ENCODE assay signal across 19 cellular contexts in genomic region chr17:78640700-78641099, GRCh38.
DNase-seq lines count a peak whose midpoint lies in the region; ATAC-seq, FAIRE-seq and TF ChIP-seq lines count a peak whose summit lies in the region.
"Had no signal": no experiment of that assay in that cellular context is flagged by ENCODE, and none has a peak within 500 bp of the region (broad histone marks: within the 10 kb centered on the region; RNA-seq: fewer than 3 reads in every experiment).

No MANE protein-coding gene starts in this region.

- DNase-seq in HepG2 (ENCODE audit: low spot score), result no peak
- no peak for DNase-seq in right lobe of liver
- peak; percentile 24 for DNase-seq in coronary artery (ENCODE audit: low spot score)
- DNase-seq in spleen, result peak; percentile 21
- no peak for DNase-seq in NCI-H128 (lab: John Stamatoyannopoulos, UW; ENCODE audit: unreplicated experiment)
- no peak for DNase-seq in psoas muscle
- DNase-seq: 8988T; CD8-positive, alpha-beta memory T cell; COR-L47; DMS 273 treated with DMSO at 0.1 percent for 48 hours; DMS53; DND-41; EL; GM23248 had no signal

- H3K4me3 ChIP-seq in HepG2 (replicated peaks in 1 of 3; ENCODE audit: insufficient read depth in 1 of 3, low read depth in 2 of 3, low read length in 3 of 3) (no peak overlapping the region), right lobe of liver (no peak overlapping the region), coronary artery (no peak overlapping the region), spleen (no peak overlapping the region), psoas muscle (no peak overlapping the region)
- H3K4me3 ChIP-seq: BLaER1, GM12878, GM23248, HAP-1 had no signal

- intact Hi-C loops in HepG2 (cut with micrococcal nuclease; ENCODE audit: unreplicated experiment) (no loop called here), right lobe of liver (cut with DNase I) (no loop called here), spleen (cut with DNase I; ENCODE audit: low total_unique reads) (no loop called here), psoas muscle (cut with DNase I) (no loop called here)

- H3K36me3 ChIP-seq in HepG2 (replicated peaks in 1 of 2; ENCODE audit: control insufficient read depth in 1 of 2, insufficient read depth in 2 of 2, low read length in 2 of 2), result no peaks in the 10 kb centered on the region
- no peaks in the 10 kb centered on the region for H3K36me3 ChIP-seq in right lobe of liver
- H3K36me3 ChIP-seq in spleen, result no peaks in the 10 kb centered on the region
- H3K36me3 ChIP-seq in psoas muscle (ENCODE audit: insufficient read depth in 1 of 2, low read depth in 1 of 2), result no peaks in the 10 kb centered on the region
- H3K36me3 ChIP-seq: BLaER1, HAP-1 had no signal

- POLR2A ChIA-PET in HepG2 (lab: Yijun Ruan, JAX), result interaction anchor here (0.7 to 1.5 kb wide), 6 partner anchors 9 to 132 kb away, joined by 3 to 5 read pairs (median 3); no protein-coding TSS in a partner anchor

- H3K27ac ChIP-seq in HepG2 (ENCODE audit: extremely low read length, insufficient read depth, low read length) (no peak overlapping the region), right lobe of liver (no peak overlapping the region), coronary artery (no peak overlapping the region), spleen (no peak overlapping the region), psoas muscle (no peak overlapping the region)
- H3K27ac ChIP-seq: BLaER1, GM23248 had no signal

- in situ Hi-C loops in HepG2 (cut with HindIII; ENCODE audit: extremely low pct_ligation_motif_present, low pct_unique_long_range_greater_than_20kb), result no loop called here

- TF ChIP-seq EP300 in HepG2 (IDR thresholded peaks at IDR 0.05; ENCODE audit: low read depth in 2 of 2, low read length in 2 of 2) (no peak), HepG2 (CRISPR knock-in tag; IDR thresholded peaks at IDR 0.05; ENCODE audit: borderline replicate concordance) (no peak)

- TF ChIP-seq POLR2A in HepG2 (IDR thresholded peaks at IDR 0.05; ENCODE audit: insufficient read depth in 1 of 2, low read depth in 2 of 2, low read length in 2 of 2) (no peak), right lobe of liver (IDR thresholded peaks at IDR 0.05) (no peak), spleen (IDR thresholded peaks at IDR 0.05) (no peak)

- 70% methylated on average over 4 of the region's 4 CpGs for WGBS in HepG2 (ENCODE audit: low lambda C conversion rate)
- 67% methylated on average over 4 of the region's 4 CpGs for WGBS in right lobe of liver (ENCODE audit: insufficient coverage, low coverage, low lambda C conversion rate, missing lambda C conversion rate)
- 74 to 97% (median 85%) methylated on average over 4 of the region's 4 CpGs for WGBS in spleen, 5 donors
- 82 to 100% (median 84%) methylated on average over 4 of the region's 4 CpGs for WGBS in psoas muscle, 3 donors

- TF ChIP-seq CTCF in HepG2 (CRISPR knock-in tag; IDR thresholded peaks at IDR 0.05), result no peak
- no peak for TF ChIP-seq CTCF in right lobe of liver (IDR thresholded peaks at IDR 0.05)
- TF ChIP-seq CTCF in coronary artery (IDR thresholded peaks at IDR 0.05), result no peak
- TF ChIP-seq CTCF in spleen (IDR thresholded peaks at IDR 0.05 in 8 of 11, conservative IDR thresholded peaks at IDR 0.05 in 3 of 11), result no peak
- TF ChIP-seq CTCF in psoas muscle (IDR thresholded peaks at IDR 0.05), result no peak

- peak; percentile 15 for FAIRE-seq in HepG2 (lab: Jason Lieb, UNC)
- FAIRE-seq: GM12878, GM19239 had no signal

- H3K9me3 ChIP-seq in HepG2 (ENCODE audit: low read length) (no peaks in the 10 kb centered on the region), right lobe of liver (no peaks in the 10 kb centered on the region), spleen (no peaks in the 10 kb centered on the region), psoas muscle (no peaks in the 10 kb centered on the region)
- H3K9me3 ChIP-seq: BLaER1, HAP-1 had no signal

- H4K20me1 ChIP-seq in HepG2 (ENCODE audit: insufficient read depth, low read length), result no peaks in the 10 kb centered on the region
- H4K20me1 ChIP-seq: BLaER1 had no signal

- BruUV-seq in HepG2 (replicated peaks; lab: Mats Ljungman, UMichigan), result no TSS peak

- no peak overlapping the region for H3K4me2 ChIP-seq in HepG2 (ENCODE audit: low read depth, low read length)
- H3K4me2 ChIP-seq: BLaER1 had no signal

- H3K79me2 ChIP-seq in HepG2 (ENCODE audit: insufficient read depth, low read length), result no peaks in the 10 kb centered on the region

- ATAC-seq in HepG2 (no peak), right lobe of liver (no peak), GM21576 (IDR thresholded peaks at IDR 0.05; ENCODE audit: unreplicated experiment) (no peak), psoas muscle (no peak)
- ATAC-seq: GM12878 had no signal

- no peak for TF ChIP-seq RAD21 in HepG2 (CRISPR knock-in tag; IDR thresholded peaks at IDR 0.05)

- peaks cover 39% of the 10 kb centered on the region for H3K4me1 ChIP-seq in HepG2 (ENCODE audit: insufficient read depth, low read length)
- H3K4me1 ChIP-seq in right lobe of liver, result no peaks in the 10 kb centered on the region
- H3K4me1 ChIP-seq in spleen, result peaks cover 0 to 29% (median 18%) of the 10 kb centered on the region in 6 donors
- H3K4me1 ChIP-seq in psoas muscle, result no peaks in the 10 kb centered on the region
- H3K4me1 ChIP-seq: HAP-1 had no signal

- H3K27me3 ChIP-seq in HepG2 (ENCODE audit: control insufficient read depth in 1 of 2, insufficient read depth in 2 of 2, low read length in 2 of 2), result no peaks in the 10 kb centered on the region; a peak in 1 of 5 replicates
- H3K27me3 ChIP-seq in right lobe of liver, result no peaks in the 10 kb centered on the region
- peaks cover 0 to under 1% (median 0%) of the 10 kb centered on the region in 7 donors for H3K27me3 ChIP-seq in spleen (replicated peaks in 1 of 7)
- H3K27me3 ChIP-seq in psoas muscle (ENCODE audit: insufficient read depth in 3 of 3, low read length in 2 of 3), result peaks cover 0 to 4% (median 0%) of the 10 kb centered on the region in 3 donors
- H3K27me3 ChIP-seq: BLaER1 had no signal

- no peak overlapping the region for H2AFZ ChIP-seq in HepG2 (ENCODE audit: low read length)
- H2AFZ ChIP-seq: GM23248 had no signal

- CTCF ChIA-PET in HepG2 (lab: Yijun Ruan, JAX; ENCODE audit: low intra/inter-chr PET ratio, low total read pairs), result no interaction called here

- H3K9ac ChIP-seq in HepG2 (ENCODE audit: insufficient read depth, low read depth, low read length), result no peak overlapping the region
- H3K9ac ChIP-seq: BLaER1, GM23248 had no signal

TF ChIP-seq in HepG2, 621 proteins besides CTCF, POLR2A, EP300 and RAD21 (continues in another document):
- TF ChIP-seq, protein P1, sequence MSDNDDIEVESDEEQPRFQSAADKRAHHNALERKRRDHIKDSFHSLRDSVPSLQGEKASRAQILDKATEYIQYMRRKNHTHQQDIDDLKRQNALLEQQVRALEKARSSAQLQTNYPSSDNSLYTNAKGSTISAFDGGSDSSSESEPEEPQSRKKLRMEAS (IDR thresholded peaks at IDR 0.05), result no peak
- TF ChIP-seq MLX (CRISPR knock-in tag; IDR thresholded peaks at IDR 0.05), result no peak
- no peak for TF ChIP-seq HOXD1 (CRISPR knock-in tag; IDR thresholded peaks at IDR 0.05)
- TF ChIP-seq RCOR2 (CRISPR knock-in tag; IDR thresholded peaks at IDR 0.05), result no peak
- TF ChIP-seq ZBTB20 (CRISPR knock-in tag; IDR thresholded peaks at IDR 0.05; ENCODE audit: borderline replicate concordance, low read depth), result no peak
- TF ChIP-seq PPARG (CRISPR knock-in tag; conservative IDR thresholded peaks at IDR 0.05), result no peak
- TF ChIP-seq CENPT (CRISPR knock-in tag; IDR thresholded peaks at IDR 0.05; ENCODE audit: low read depth), result no peak
- TF ChIP-seq, protein P2, sequence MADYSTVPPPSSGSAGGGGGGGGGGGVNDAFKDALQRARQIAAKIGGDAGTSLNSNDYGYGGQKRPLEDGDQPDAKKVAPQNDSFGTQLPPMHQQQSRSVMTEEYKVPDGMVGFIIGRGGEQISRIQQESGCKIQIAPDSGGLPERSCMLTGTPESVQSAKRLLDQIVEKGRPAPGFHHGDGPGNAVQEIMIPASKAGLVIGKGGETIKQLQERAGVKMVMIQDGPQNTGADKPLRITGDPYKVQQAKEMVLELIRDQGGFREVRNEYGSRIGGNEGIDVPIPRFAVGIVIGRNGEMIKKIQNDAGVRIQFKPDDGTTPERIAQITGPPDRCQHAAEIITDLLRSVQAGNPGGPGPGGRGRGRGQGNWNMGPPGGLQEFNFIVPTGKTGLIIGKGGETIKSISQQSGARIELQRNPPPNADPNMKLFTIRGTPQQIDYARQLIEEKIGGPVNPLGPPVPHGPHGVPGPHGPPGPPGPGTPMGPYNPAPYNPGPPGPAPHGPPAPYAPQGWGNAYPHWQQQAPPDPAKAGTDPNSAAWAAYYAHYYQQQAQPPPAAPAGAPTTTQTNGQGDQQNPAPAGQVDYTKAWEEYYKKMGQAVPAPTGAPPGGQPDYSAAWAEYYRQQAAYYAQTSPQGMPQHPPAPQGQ (CRISPR knock-in tag; IDR thresholded peaks at IDR 0.05; ENCODE audit: borderline replicate concordance), result no peak
- TF ChIP-seq KDM1A (CRISPR knock-in tag; IDR thresholded peaks at IDR 0.05), result no peak
- no peak for TF ChIP-seq DDIT3 (CRISPR knock-in tag; IDR thresholded peaks at IDR 0.05)
- no peak for TF ChIP-seq ZNF550 (CRISPR knock-in tag; IDR thresholded peaks at IDR 0.05; ENCODE audit: borderline replicate concordance)
- TF ChIP-seq ZNF124 (CRISPR knock-in tag; IDR thresholded peaks at IDR 0.05), result no peak

Comparison
In these comparisons a context has a peak if more than half of its experiments do, and no peak if none do; other contexts are left out.
1. DNase-seq: peak in coronary artery (single experiment) and spleen (single experiment); none in HepG2 (single experiment), right lobe of liver (0 of 3), NCI-H128 (single experiment) and psoas muscle (0 of 2).